In the genomic region with DNA sequence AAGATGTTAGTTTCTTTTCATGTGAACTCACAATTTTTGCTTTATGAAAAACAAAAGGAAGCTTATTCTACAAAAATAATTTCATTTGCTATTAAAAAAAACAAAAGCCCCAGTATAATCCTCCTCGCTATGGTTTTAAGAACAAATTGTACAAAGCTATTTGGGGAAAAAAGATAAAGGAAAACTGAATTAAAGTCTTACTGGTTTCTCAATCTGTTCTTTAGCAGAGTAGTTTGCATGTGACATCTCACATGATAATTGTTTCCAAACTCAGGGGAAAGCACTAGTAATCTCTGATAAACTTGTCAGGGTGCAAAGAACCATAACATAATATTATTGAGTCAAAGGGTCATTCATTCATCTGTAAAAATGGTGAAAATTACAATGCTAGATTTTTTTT, we compare ENCODE assay signal across 13 cellular contexts. TPM values are rescaled to one million over a fixed set of nuclear protein-coding genes. Genes with fewer than 3 reads are reported as not detected.
A peak's percentile ranks its signal among the peaks of the same experiment; 100 is the strongest.
DNase-seq lines count a peak whose midpoint lies in the region; TF ChIP-seq lines count a peak whose summit lies in the region.
"Had no signal": no experiment of that assay in that cellular context is flagged by ENCODE, and none has a peak within 500 bp of the region (broad histone marks: within the 10 kb centered on the region; RNA-seq: fewer than 3 reads in every experiment).

No MANE protein-coding gene starts in this region.

- no peaks in the 10 kb centered on the region for H3K4me1 Mint-ChIP-seq in Calu3 (ENCODE audit: low read depth, unreplicated experiment)
- H3K4me1 Mint-ChIP-seq: CD8-positive, alpha-beta memory T cell had no signal

- no peak for TF ChIP-seq EP300 in esophagus muscularis mucosa (IDR thresholded peaks at IDR 0.05)

- peaks cover 96% of the 10 kb centered on the region for H3K79me2 ChIP-seq in Karpas-422 (ENCODE audit: low read length)

- no peaks in the 10 kb centered on the region for H3K36me3 Mint-ChIP-seq in Calu3 (ENCODE audit: insufficient read depth, unreplicated experiment)
- H3K36me3 Mint-ChIP-seq: CD8-positive, alpha-beta memory T cell had no signal

- intact Hi-C loops in Calu3 (cut with micrococcal nuclease; ENCODE audit: unreplicated experiment) = no loop called here
- intact Hi-C loops in esophagus muscularis mucosa (cut with DNase I) = no loop called here
- intact Hi-C loops in A673 (cut with micrococcal nuclease; ENCODE audit: unreplicated experiment) = no loop called here

- POLR2A ChIA-PET in A673 (lab: Charles Lee; ENCODE audit: low non-redundant PET) = no interaction called here

- peak overlapping the region; percentile 54 for H3K27ac Mint-ChIP-seq in Calu3 (ENCODE audit: unreplicated experiment)
- H3K27ac Mint-ChIP-seq: CD8-positive, alpha-beta memory T cell had no signal

- no peak overlapping the region for H3K9ac ChIP-seq in Karpas-422 (ENCODE audit: low read length)
- H3K9ac ChIP-seq: BLaER1 had no signal

- no peak for TF ChIP-seq CTCF in Calu3 (IDR thresholded peaks at IDR 0.05; ENCODE audit: unreplicated experiment)
- no peak for TF ChIP-seq CTCF in fibroblast of pulmonary artery (IDR thresholded peaks at IDR 0.05; ENCODE audit: low read length, missing control alignments)
- TF ChIP-seq CTCF in esophagus muscularis mucosa (IDR thresholded peaks at IDR 0.05) = no peak
- TF ChIP-seq CTCF in A673 (conservative IDR thresholded peaks at IDR 0.05; ENCODE audit: low read depth, low read length) = no peak

- H3K9me2 ChIP-seq in Karpas-422 (replicated peaks; ENCODE audit: insufficient read depth, low read length) = no peaks in the 10 kb centered on the region

- no peak overlapping the region for H3K4me3 Mint-ChIP-seq in Calu3 (ENCODE audit: low read depth, unreplicated experiment)
- H3K4me3 Mint-ChIP-seq: CD8-positive, alpha-beta memory T cell had no signal

- no peak for DNase-seq in Calu3
- DNase-seq in Karpas-422 = no peak
- peak; percentile 63 for DNase-seq in fibroblast of pulmonary artery (ENCODE audit: low read depth)
- DNase-seq in renal cortical epithelial cell (ENCODE audit: low read depth) = peak; percentile 9
- DNase-seq in esophagus muscularis mucosa (ENCODE audit: extremely low spot score) = no peak
- no peak for DNase-seq in A673 (ENCODE audit: low spot score)
- no peak for DNase-seq in NCI-H526 treated with DMSO at 0.1 percent for 48 hours (lab: John Stamatoyannopoulos, UW)
- no peak for DNase-seq in KG1 (lab: John Stamatoyannopoulos, UW)
- DNase-seq: CD8-positive, alpha-beta memory T cell; NCI-H1436 treated with DMSO at 0.1 percent for 48 hours had no signal

- H3K9me3 ChIP-seq in Karpas-422 (ENCODE audit: low read length) (no peaks in the 10 kb centered on the region), esophagus muscularis mucosa (peaks cover 0 to 10% (median 0%) of the 10 kb centered on the region in 4 donors), A673 (ENCODE audit: low read depth, low read length, poor library complexity, severe bottlenecking) (no peaks in the 10 kb centered on the region)
- H3K9me3 ChIP-seq: BLaER1 had no signal

- H3K4me3 ChIP-seq in Karpas-422 (ENCODE audit: low read length) (no peak overlapping the region), fibroblast of pulmonary artery (replicated peaks; ENCODE audit: low read depth, low read length) (no peak overlapping the region), esophagus muscularis mucosa (no peak overlapping the region), A673 (ENCODE audit: low read depth, low read length, poor library complexity, severe bottlenecking) (no peak overlapping the region)
- H3K4me3 ChIP-seq: BLaER1, SK-N-MC had no signal

- H3K4me2 ChIP-seq in Karpas-422 (ENCODE audit: low read depth, low read length, poor library complexity, severe bottlenecking) = no peak overlapping the region
- H3K4me2 ChIP-seq: BLaER1 had no signal

- H3K36me3 ChIP-seq in Karpas-422 (ENCODE audit: insufficient read depth, low read length) = peaks cover 77% of the 10 kb centered on the region
- H3K36me3 ChIP-seq in esophagus muscularis mucosa = no peaks in the 10 kb centered on the region
- no peaks in the 10 kb centered on the region for H3K36me3 ChIP-seq in A673 (ENCODE audit: insufficient read depth, low read length, poor library complexity, severe bottlenecking)
- H3K36me3 ChIP-seq: BLaER1 had no signal

- H3K27ac ChIP-seq in Karpas-422 (ENCODE audit: low read length) (peak overlapping the region; percentile 43), esophagus muscularis mucosa (replicated peaks in 1 of 4) (no peak overlapping the region), A673 (ENCODE audit: low read depth, low read length, poor library complexity, severe bottlenecking) (no peak overlapping the region)
- H3K27ac ChIP-seq: BLaER1, SK-N-MC had no signal

- BruUV-seq in Calu3 (replicated peaks; lab: Mats Ljungman, UMichigan) (no TSS peak), A673 (replicated peaks; lab: Mats Ljungman, UMichigan) (no TSS peak)

- CTCF ChIA-PET in Calu3 (lab: Charles Lee) = no interaction called here
- CTCF ChIA-PET in A673 (lab: Charles Lee) = no interaction called here

- H2AFZ ChIP-seq in Karpas-422 (ENCODE audit: low read length) = no peak overlapping the region

- 68% methylated on average over 1 of the region's 1 CpG for WGBS in esophagus muscularis mucosa

- no peaks in the 10 kb centered on the region for H4K20me1 ChIP-seq in Karpas-422 (ENCODE audit: insufficient read depth, low read depth, low read length)
- H4K20me1 ChIP-seq: BLaER1 had no signal

- H3K4me1 ChIP-seq in Karpas-422 (ENCODE audit: low read length) = peaks cover 15% of the 10 kb centered on the region
- H3K4me1 ChIP-seq in esophagus muscularis mucosa = peaks cover 0 to 16% (median 6%) of the 10 kb centered on the region in 4 donors
- H3K4me1 ChIP-seq in A673 (ENCODE audit: insufficient read depth, low read length, poor library complexity, severe bottlenecking) = no peaks in the 10 kb centered on the region
- H3K4me1 ChIP-seq: BLaER1 had no signal

- H3K27me3 Mint-ChIP-seq in Calu3 (ENCODE audit: unreplicated experiment) = no peaks in the 10 kb centered on the region
- H3K27me3 Mint-ChIP-seq: CD8-positive, alpha-beta memory T cell had no signal

- no peak for TF ChIP-seq POLR2A in esophagus muscularis mucosa (IDR thresholded peaks at IDR 0.05; ENCODE audit: low read depth)

- H3K27me3 ChIP-seq in Karpas-422 (ENCODE audit: low read length) = no peaks in the 10 kb centered on the region
- H3K27me3 ChIP-seq in esophagus muscularis mucosa = no peaks in the 10 kb centered on the region
- H3K27me3 ChIP-seq in A673 (replicated peaks; ENCODE audit: insufficient read depth, low read depth, low read length, poor library complexity) = no peaks in the 10 kb centered on the region
- H3K27me3 ChIP-seq: BLaER1 had no signal

- no peaks in the 10 kb centered on the region for H3K9me3 Mint-ChIP-seq in Calu3 (ENCODE audit: low read depth, unreplicated experiment)

RNA-seq across cellular contexts. Expression of a gene that starts 2.9 kb away (rescaled TPM):
- total RNA-seq in Calu3 (2022) (not detected in 2 replicates), renal cortical epithelial cell (not detected in 2 replicates), esophagus muscularis mucosa (not detected), A673 (2021) (not detected in 2 replicates)
- not detected in 2 replicates for total RNA-seq in Karpas-422 (2014; rRNA removed; shearing (Covaris generic); ENCODE audit: low replicate concordance)
- total RNA-seq: CD8-positive, alpha-beta memory T cell; H4 had no signal

Comparison
In these comparisons a context has a peak if more than half of its experiments do, and no peak if none do; other contexts are left out.
1. DNase-seq: peak in fibroblast of pulmonary artery (single experiment) and renal cortical epithelial cell (single experiment); none in Calu3 (single experiment), Karpas-422 (single experiment), esophagus muscularis mucosa (single experiment), A673 (single experiment), NCI-H526 treated with DMSO at 0.1 percent for 48 hours (single experiment) and KG1 (single experiment).